8 cellular contexts compared by ENCODE assay signal in genomic region chr14:85531594-85532391, GRCh38. TPM values are rescaled to one million over a fixed set of nuclear protein-coding genes. Genes with fewer than 3 reads are reported as not detected.
DNase-seq lines count a peak whose midpoint lies in the region; ATAC-seq and TF ChIP-seq lines count a peak whose summit lies in the region.

No MANE protein-coding gene starts in this region.

- peak overlapping the region; percentile 44 to 63 for H3K4me3 ChIP-seq in right atrium auricular region

- H3K27me3 Mint-ChIP-seq in stimulated activated naive CD8-positive, alpha-beta T cell treated with anti-CD3 and anti-CD28 coated beads, Interleukin-15, amount 100 ng/mL, for 72 hours: peaks cover 96% of the 10 kb centered on the region

- no peak for ATAC-seq in stimulated activated naive CD8-positive, alpha-beta T cell treated with anti-CD3 and anti-CD28 coated beads, Interleukin-15, Interleukin-2, amounts not matched to agents 100 U/mL and 50 U/mL, for 24 hours
- no peak for ATAC-seq in stimulated activated naive CD8-positive, alpha-beta T cell treated with anti-CD3 and anti-CD28 coated beads, Interleukin-15, amount 100 ng/mL, for 72 hours

- TF ChIP-seq CTCF in right atrium auricular region (IDR thresholded peaks at IDR 0.05) (peak in 1 of 2 donors; percentile 49), GM13977 (IDR thresholded peaks at IDR 0.05; ENCODE audit: extremely low read depth, insufficient read depth, missing control alignments) (no peak)

- H3K9me3 Mint-ChIP-seq in stimulated activated naive CD8-positive, alpha-beta T cell treated with anti-CD3 and anti-CD28 coated beads, Interleukin-15, amount 100 ng/mL, for 72 hours: no peaks in the 10 kb centered on the region

- no peaks in the 10 kb centered on the region for H3K9me3 ChIP-seq in right atrium auricular region

- H3K4me1 Mint-ChIP-seq in stimulated activated naive CD8-positive, alpha-beta T cell treated with anti-CD3 and anti-CD28 coated beads, Interleukin-15, amount 100 ng/mL, for 72 hours: peaks cover 29% of the 10 kb centered on the region

- no peak overlapping the region for H3K27ac Mint-ChIP-seq in stimulated activated naive CD8-positive, alpha-beta T cell treated with anti-CD3 and anti-CD28 coated beads, Interleukin-15, amount 100 ng/mL, for 72 hours

- H3K27me3 ChIP-seq in right atrium auricular region: no peaks in the 10 kb centered on the region

- peaks cover 0 to 42% of the 10 kb centered on the region in 2 donors for H3K4me1 ChIP-seq in right atrium auricular region

- in situ Hi-C loops in GM13977 (cut with MboI; ENCODE audit: low pct_unique_long_range_greater_than_20kb, low sequenced_read_pairs, unreplicated experiment): no loop called here

- no peaks in the 10 kb centered on the region for H3K36me3 ChIP-seq in right atrium auricular region

- H3K27ac ChIP-seq in right atrium auricular region: peak overlapping the region; percentile 77

- intact Hi-C loops in posterior cingulate gyrus (cut with DNase I): no loop called here

- peak; percentile 4 for DNase-seq in stimulated activated naive CD8-positive, alpha-beta T cell treated with anti-CD3 and anti-CD28 coated beads, Interleukin-15, Interleukin-2, amounts not matched to agents 100 U/mL and 50 U/mL, for 24 hours
- no peak for DNase-seq in stimulated activated naive CD8-positive, alpha-beta T cell treated with anti-CD3 and anti-CD28 coated beads, Interleukin-15, amount 100 ng/mL, for 72 hours
- peak; percentile 65 for DNase-seq in amniotic stem cell (lab: John Stamatoyannopoulos, UW)
- peak; percentile 87 for DNase-seq in right atrium auricular region (ENCODE audit: low spot score)
- peak in 9 of 10 donors; percentile 20 to 93 (median 66) for DNase-seq in posterior cingulate gyrus
- no peak for DNase-seq in GM13977 (ENCODE audit: low spot score)
- no peak for DNase-seq in RPMI8226
- DNase-seq in NCI-H2081 treated with DMSO at 0.1 percent for 48 hours (lab: John Stamatoyannopoulos, UW): no peak

- peak overlapping the region in 1 of 2 donors; percentile 56 for H3K4me3 Mint-ChIP-seq in stimulated activated naive CD8-positive, alpha-beta T cell treated with anti-CD3 and anti-CD28 coated beads, Interleukin-15, amount 100 ng/mL, for 72 hours

RNA-seq across cellular contexts. Expression of gene FLRT2, which starts 1.8 kb away (rescaled TPM):
- 10 to 100 TPM; 10.3 to 11.9 TPM for total RNA-seq in right atrium auricular region

Comparison
In these comparisons a context has a peak if more than half of its experiments do, and no peak if none do; other contexts are left out.
1. DNase-seq: peak in stimulated activated naive CD8-positive, alpha-beta T cell treated with anti-CD3 and anti-CD28 coated beads, Interleukin-15, Interleukin-2, amounts not matched to agents 100 U/mL and 50 U/mL, for 24 hours (single experiment), amniotic stem cell (single experiment), right atrium auricular region (single experiment) and posterior cingulate gyrus (9 of 10); none in stimulated activated naive CD8-positive, alpha-beta T cell treated with anti-CD3 and anti-CD28 coated beads, Interleukin-15, amount 100 ng/mL, for 72 hours (0 of 2), GM13977 (single experiment), RPMI8226 (single experiment) and NCI-H2081 treated with DMSO at 0.1 percent for 48 hours (single experiment).